Comparison of ENCODE assay signal across 20 cellular contexts in the genomic region with DNA sequence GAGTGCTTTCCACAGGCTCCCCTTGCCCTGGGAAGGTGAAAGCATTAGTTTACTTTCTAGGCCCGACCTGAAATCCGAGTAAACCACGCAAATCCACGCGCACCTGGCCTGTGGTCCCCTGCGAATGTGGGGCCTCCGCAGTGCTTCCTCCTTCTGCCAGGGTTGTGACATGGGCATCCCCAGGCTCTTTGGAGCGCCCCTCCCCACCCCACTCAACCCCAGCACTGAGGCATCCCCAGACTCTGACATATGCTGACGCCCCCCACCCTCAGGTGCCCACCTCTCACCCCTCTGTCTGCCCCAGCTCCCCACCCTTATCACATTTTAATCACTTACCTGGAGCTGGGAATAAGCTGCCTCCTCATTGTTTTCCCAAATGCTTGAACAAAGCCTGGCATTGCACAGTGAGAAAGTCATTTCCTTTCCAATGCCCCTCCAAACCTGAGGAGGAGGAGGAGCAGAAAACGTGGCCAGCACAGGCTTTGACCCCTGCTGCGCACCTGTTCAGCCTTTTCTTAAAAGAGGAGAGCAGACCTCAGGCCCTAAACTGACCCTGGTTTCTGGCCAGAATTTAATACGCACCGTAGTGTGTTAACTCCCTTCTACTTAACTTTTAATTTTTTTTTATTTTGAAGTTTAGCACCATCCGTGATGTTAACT.
DNase-seq lines count a peak whose midpoint lies in the region; FAIRE-seq and TF ChIP-seq lines count a peak whose summit lies in the region.
"Had no signal": no experiment of that assay in that cellular context is flagged by ENCODE, and none has a peak within 500 bp of the region (broad histone marks: within the 10 kb centered on the region; RNA-seq: fewer than 3 reads in every experiment).

No MANE protein-coding gene starts in this region.

- peaks cover 4% of the 10 kb centered on the region for H3K36me3 Mint-ChIP-seq in neural crest cell (ENCODE audit: low read depth)
- H3K36me3 Mint-ChIP-seq in T-helper 2 cell treated with Interferon-gamma antibody and Interleukin-4, amounts not matched to agents 5 μg/mL and 100 μg/mL, for 36 hours (ENCODE audit: low read depth): no peaks in the 10 kb centered on the region

- H3K9me3 ChIP-seq in iPS-18c (ENCODE audit: control insufficient read depth, insufficient read depth, low read length): no peaks in the 10 kb centered on the region
- H3K9me3 ChIP-seq: thoracic aorta had no signal

- DNase-seq in NCI-H510A treated with DMSO at 0.1 percent for 48 hours (lab: John Stamatoyannopoulos, UW) (peak; percentile 4), NCI-H510A (lab: John Stamatoyannopoulos, UW) (no peak), neural crest cell (ENCODE audit: low read depth, low spot score) (no peak), HK-2 (ENCODE audit: unreplicated experiment) (no peak), DMS 273 (lab: John Stamatoyannopoulos, UW; ENCODE audit: unreplicated experiment) (no peak), urothelium cell line (ENCODE audit: low spot score) (no peak)
- no peak for DNase-seq in T-helper 2 cell treated with Interferon-gamma antibody and Interleukin-4, amounts not matched to agents 5 μg/mL and 100 μg/mL, for 36 hours (ENCODE audit: low spot score)
- DNase-seq: 8988T; activated CD4-positive, alpha-beta T cell treated with anti-CD3 and anti-CD28 coated beads, Interleukin-2, amount 10 ng/mL, durations not matched to agents 24 days and 14 days; activated CD8-positive, alpha-beta memory T cell treated with anti-CD3 and anti-CD28 coated beads, Interleukin-2, amount 50 U/mL, for 4 hours; NCI-H1930; SW 1271 had no signal

- FAIRE-seq in urothelium cell line (lab: Jason Lieb, UNC): no peak
- FAIRE-seq: D721Med, endometrium, G401.6, kidney, TTC549 had no signal

- no peak overlapping the region for H3K27ac Mint-ChIP-seq in neural crest cell (ENCODE audit: unreplicated experiment)
- no peak overlapping the region for H3K27ac Mint-ChIP-seq in T-helper 2 cell treated with Interferon-gamma antibody and Interleukin-4, amounts not matched to agents 5 μg/mL and 100 μg/mL, for 36 hours
- H3K27ac Mint-ChIP-seq: activated CD4-positive, alpha-beta T cell treated with anti-CD3 and anti-CD28 coated beads, Interleukin-2, amount 10 ng/mL, durations not matched to agents 24 days and 14 days had no signal

- peak overlapping the region; percentile 91 for H3K4me3 Mint-ChIP-seq in neural crest cell
- no peak overlapping the region for H3K4me3 Mint-ChIP-seq in T-helper 2 cell treated with Interferon-gamma antibody and Interleukin-4, amounts not matched to agents 5 μg/mL and 100 μg/mL, for 36 hours
- H3K4me3 Mint-ChIP-seq: activated CD4-positive, alpha-beta T cell treated with anti-CD3 and anti-CD28 coated beads, Interleukin-2, amount 10 ng/mL, durations not matched to agents 24 days and 14 days had no signal

- H3K9me3 Mint-ChIP-seq in neural crest cell: peaks cover 8% of the 10 kb centered on the region
- no peaks in the 10 kb centered on the region for H3K9me3 Mint-ChIP-seq in T-helper 2 cell treated with Interferon-gamma antibody and Interleukin-4, amounts not matched to agents 5 μg/mL and 100 μg/mL, for 36 hours
- H3K9me3 Mint-ChIP-seq: activated CD4-positive, alpha-beta T cell treated with anti-CD3 and anti-CD28 coated beads, Interleukin-2, amount 10 ng/mL, durations not matched to agents 24 days and 14 days had no signal

- H3K4me3 ChIP-seq in iPS-18c (ENCODE audit: insufficient read depth, low read depth, low read length): peak overlapping the region; percentile 46; the same call in 1 of the 2 replicates
- H3K4me3 ChIP-seq: BLaER1 had no signal

- peaks cover 54% of the 10 kb centered on the region for H3K27me3 Mint-ChIP-seq in neural crest cell (ENCODE audit: low read depth)
- peaks cover 27% of the 10 kb centered on the region for H3K27me3 Mint-ChIP-seq in T-helper 2 cell treated with Interferon-gamma antibody and Interleukin-4, amounts not matched to agents 5 μg/mL and 100 μg/mL, for 36 hours (ENCODE audit: low read depth)

- peaks cover 31% of the 10 kb centered on the region for H3K4me1 Mint-ChIP-seq in neural crest cell
- no peaks in the 10 kb centered on the region for H3K4me1 Mint-ChIP-seq in T-helper 2 cell treated with Interferon-gamma antibody and Interleukin-4, amounts not matched to agents 5 μg/mL and 100 μg/mL, for 36 hours (ENCODE audit: low read depth)
- H3K4me1 Mint-ChIP-seq: activated CD4-positive, alpha-beta T cell treated with anti-CD3 and anti-CD28 coated beads, Interleukin-2, amount 10 ng/mL, durations not matched to agents 24 days and 14 days had no signal

- no peak for TF ChIP-seq CTCF in neural crest cell (conservative IDR thresholded peaks at IDR 0.05)
